Comparison of ENCODE assay signal across 28 cellular contexts in the genomic region with DNA sequence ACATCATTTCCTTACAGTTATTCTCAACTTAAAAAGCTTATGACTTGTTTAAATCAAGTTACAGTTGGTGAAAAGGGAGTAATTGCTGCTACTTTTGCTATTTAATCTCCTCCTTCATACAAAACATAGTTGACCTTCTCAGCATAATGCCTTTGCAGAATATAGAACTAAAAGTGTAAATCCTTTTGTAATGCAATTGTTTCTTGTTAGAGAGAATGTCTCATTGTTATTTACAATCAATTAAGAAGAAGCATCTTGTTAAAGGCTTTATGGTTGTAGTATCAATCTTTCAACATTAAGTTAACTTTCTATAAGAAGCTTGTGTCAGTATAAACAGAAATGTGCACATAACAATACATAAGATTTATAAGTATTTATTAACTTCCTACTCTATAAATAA.
"Had no signal": no experiment of that assay in that cellular context is flagged by ENCODE, and none has a peak within 500 bp of the region (broad histone marks: within the 10 kb centered on the region; RNA-seq: fewer than 3 reads in every experiment).

No MANE protein-coding gene starts in this region.

- H3K36me3 Mint-ChIP-seq: natural killer cell; neural progenitor cell; stimulated activated effector memory CD8-positive, alpha-beta T cell treated with anti-CD3 and anti-CD28 coated beads, Interleukin-12 subunit alpha, Interleukin-12 subunit beta, amount 100 ng/mL, for 72 hours; stimulated activated naive B cell treated with anti-CD40 and anti-IgM and Interleukin-4, amounts not matched to agents 10 μg/mL and 1 μg/mL and 100 μg/mL, for 72 hours had no signal

- H3K4me3 ChIP-seq: neural progenitor cell, ovary, psoas muscle, right lobe of liver, sigmoid colon, stomach, thoracic aorta, thyroid gland, tibial nerve, upper lobe of left lung, vagina had no signal

- H3K27me3 Mint-ChIP-seq: progenitor cell of endocrine pancreas; stimulated activated naive B cell treated with anti-CD40 and anti-IgM and Interleukin-4, amounts not matched to agents 10 μg/mL and 1 μg/mL and 100 μg/mL, for 72 hours; stimulated activated naive CD8-positive, alpha-beta T cell treated with anti-CD3 and anti-CD28 coated beads, Interleukin-15, Interleukin-2, amounts not matched to agents 100 ng/mL and 50 ng/mL, for 24 hours had no signal

- DNase-seq: natural killer cell; occipital lobe; ovary; posterior cingulate gyrus; psoas muscle; right cardiac atrium; right lobe of liver; sigmoid colon; small intestine; stimulated activated CD4-positive, alpha-beta T cell treated with anti-CD3 and anti-CD28 coated beads, Interleukin-15, amount 100 ng/mL, for 24 hours; stimulated activated CD4-positive, alpha-beta T cell treated with anti-CD3 and anti-CD28 coated beads, Interleukin-2, amount 100 ng/mL, for 24 hours; stimulated activated CD4-positive, alpha-beta T cell treated with anti-CD3 and anti-CD28 coated beads, Interleukin-2, amount 100 ng/mL, for 48 hours; stimulated activated CD4-positive, alpha-beta T cell treated with anti-CD3 and anti-CD28 coated beads, Interleukin-4, amount 100 ng/mL, for 24 hours; stimulated activated naive B cell treated with anti-CD40 and anti-IgM and Interleukin-4, amounts not matched to agents 10 μg/mL and 1 μg/mL and 100 μg/mL, for 72 hours; stimulated activated naive CD4-positive, alpha-beta T cell treated with Interleukin-2 at 50 U/mL for 16 hours; stomach; thyroid gland; trophoblast cell; upper lobe of left lung had no signal

- H3K27ac Mint-ChIP-seq: natural killer cell; nephron; neural progenitor cell; progenitor cell of endocrine pancreas; stimulated activated effector memory CD8-positive, alpha-beta T cell treated with anti-CD3 and anti-CD28 coated beads, Interleukin-12 subunit alpha, Interleukin-12 subunit beta, amount 100 ng/mL, for 72 hours; stimulated activated naive B cell treated with anti-CD40 and anti-IgM and Interleukin-4, amounts not matched to agents 10 μg/mL and 1 μg/mL and 100 μg/mL, for 72 hours; stimulated activated naive CD8-positive, alpha-beta T cell treated with anti-CD3 and anti-CD28 coated beads, Interleukin-15, Interleukin-2, amounts not matched to agents 100 ng/mL and 50 ng/mL, for 24 hours had no signal

- H3K4me2 ChIP-seq: neural progenitor cell had no signal

- H2AFZ ChIP-seq: neural progenitor cell, parathyroid adenoma had no signal

- H3K27ac ChIP-seq: neural progenitor cell, ovary, parathyroid adenoma, psoas muscle, right lobe of liver, sigmoid colon, stomach, thoracic aorta, thyroid gland, tibial nerve, upper lobe of left lung, vagina had no signal

- H3K27me3 ChIP-seq: neural progenitor cell, ovary, right lobe of liver, sigmoid colon, stomach, thyroid gland, tibial nerve, upper lobe of left lung, vagina had no signal

- H3K4me1 Mint-ChIP-seq: natural killer cell; nephron; neural progenitor cell; stimulated activated effector memory CD8-positive, alpha-beta T cell treated with anti-CD3 and anti-CD28 coated beads, Interleukin-12 subunit alpha, Interleukin-12 subunit beta, amount 100 ng/mL, for 72 hours; stimulated activated naive B cell treated with anti-CD40 and anti-IgM and Interleukin-4, amounts not matched to agents 10 μg/mL and 1 μg/mL and 100 μg/mL, for 72 hours had no signal

- H3K9me3 Mint-ChIP-seq: nephron; neural progenitor cell; stimulated activated naive B cell treated with anti-CD40 and anti-IgM and Interleukin-4, amounts not matched to agents 10 μg/mL and 1 μg/mL and 100 μg/mL, for 72 hours had no signal

- H3K4me3 Mint-ChIP-seq: natural killer cell; nephron; neural progenitor cell; stimulated activated effector memory CD8-positive, alpha-beta T cell treated with anti-CD3 and anti-CD28 coated beads, Interleukin-12 subunit alpha, Interleukin-12 subunit beta, amount 100 ng/mL, for 72 hours; stimulated activated naive B cell treated with anti-CD40 and anti-IgM and Interleukin-4, amounts not matched to agents 10 μg/mL and 1 μg/mL and 100 μg/mL, for 72 hours; stimulated activated naive CD8-positive, alpha-beta T cell treated with anti-CD3 and anti-CD28 coated beads, Interleukin-15, Interleukin-2, amounts not matched to agents 100 ng/mL and 50 ng/mL, for 24 hours had no signal

- H3K4me1 ChIP-seq: neural progenitor cell, parathyroid adenoma, psoas muscle, right lobe of liver, sigmoid colon, stomach, thyroid gland, tibial nerve, upper lobe of left lung, vagina had no signal

- H3K36me3 ChIP-seq: neural progenitor cell, ovary, right lobe of liver, sigmoid colon, stomach, thoracic aorta, thyroid gland, tibial nerve, upper lobe of left lung, vagina had no signal

- H3K79me2 ChIP-seq: parathyroid adenoma had no signal

- ATAC-seq: natural killer cell; psoas muscle; right cardiac atrium; right lobe of liver; stimulated activated effector memory CD8-positive, alpha-beta T cell treated with anti-CD3 and anti-CD28 coated beads, Interleukin-12 subunit alpha, Interleukin-12 subunit beta, amount 100 ng/mL, for 72 hours; stimulated activated naive B cell treated with anti-CD40 and anti-IgM and Interleukin-4, amounts not matched to agents 10 μg/mL and 1 μg/mL and 100 μg/mL, for 72 hours had no signal
